25 cellular contexts compared by ENCODE assay signal in genomic region chr3:38157117-38157516, GRCh38.
"Had no signal": no experiment of that assay in that cellular context is flagged by ENCODE, and none has a peak within 500 bp of the region (broad histone marks: within the 10 kb centered on the region; RNA-seq: fewer than 3 reads in every experiment).

No MANE protein-coding gene starts in this region.

- DNase-seq: activated CD4-positive, alpha-beta memory T cell treated with anti-CD3 and anti-CD28 coated beads for 36 hours; activated CD4-positive, alpha-beta T cell treated with anti-CD3 and anti-CD28 coated beads, Interleukin-2, amount 10 ng/mL, durations not matched to agents 7 days and 5 days; activated CD8-positive, alpha-beta memory T cell treated with anti-CD3 and anti-CD28 coated beads, Interleukin-2, amount 50 U/mL, for 4 hours; activated effector memory CD4-positive, alpha-beta T cell treated with Interleukin-2 at 50 U/mL for 16 hours; activated naive CD4-positive, alpha-beta T cell treated with anti-CD3 and anti-CD28 coated beads, Interleukin-2, amount 10 ng/mL, durations not matched to agents 7 days and 5 days; activated naive CD8-positive, alpha-beta T cell treated with anti-CD3 and anti-CD28 coated beads, Interleukin-2, amount 50 U/mL, for 24 hours; activated T-cell treated with anti-CD3 and anti-CD28 coated beads for 4 hours; activated T-cell treated with anti-CD3 and anti-CD28 coated beads, Interleukin-2, amount 50 U/mL, for 4 hours; anterior cingulate cortex; Kasumi-1; KG1; MG63; MV-4-11; NCI-H1092; NCI-H1436 treated with DMSO at 0.1 percent for 48 hours; NCI-H1694 treated with DMSO at 0.1 percent for 48 hours; NCI-H524 treated with DMSO at 0.1 percent for 48 hours; SHP77 treated with DMSO at 0.1 percent for 48 hours; SK-N-SH had no signal

- H3K36me3 Mint-ChIP-seq: activated CD4-positive, alpha-beta memory T cell treated with anti-CD3 and anti-CD28 coated beads for 36 hours; activated naive CD4-positive, alpha-beta T cell treated with anti-CD3 and anti-CD28 coated beads, Interleukin-2, amount 10 ng/mL, durations not matched to agents 7 days and 5 days; activated naive CD8-positive, alpha-beta T cell; IgD-negative memory B cell had no signal

- H3K27ac Mint-ChIP-seq: activated CD4-positive, alpha-beta memory T cell treated with anti-CD3 and anti-CD28 coated beads for 36 hours; activated CD4-positive, alpha-beta T cell treated with anti-CD3 and anti-CD28 coated beads, Interleukin-2, amount 10 ng/mL, durations not matched to agents 7 days and 5 days; activated naive CD4-positive, alpha-beta T cell treated with anti-CD3 and anti-CD28 coated beads, Interleukin-2, amount 10 ng/mL, durations not matched to agents 7 days and 5 days; activated naive CD8-positive, alpha-beta T cell; activated naive CD8-positive, alpha-beta T cell treated with anti-CD3 and anti-CD28 coated beads, Interleukin-2, amount 50 U/mL, for 24 hours; IgD-negative memory B cell; T-helper 1 cell treated with Interleukin-12 subunit alpha and Interleukin-12 subunit beta and Interleukin-4 antibody, amounts not matched to agents 30 μg/mL and 1 μg/mL, for 36 hours; T-helper 2 cell treated with Interferon-gamma antibody and Interleukin-4, amounts not matched to agents 5 μg/mL and 100 μg/mL, for 36 hours had no signal

- H3K36me3 ChIP-seq: MG63, SJSA1 had no signal

- H3K9ac ChIP-seq: SK-N-SH had no signal

- FAIRE-seq: TTC549 had no signal

- H3K9me3 Mint-ChIP-seq: activated CD4-positive, alpha-beta memory T cell treated with anti-CD3 and anti-CD28 coated beads for 36 hours; activated CD4-positive, alpha-beta T cell treated with anti-CD3 and anti-CD28 coated beads, Interleukin-2, amount 10 ng/mL, durations not matched to agents 7 days and 5 days; activated naive CD4-positive, alpha-beta T cell treated with anti-CD3 and anti-CD28 coated beads, Interleukin-2, amount 10 ng/mL, durations not matched to agents 7 days and 5 days; activated naive CD8-positive, alpha-beta T cell treated with anti-CD3 and anti-CD28 coated beads, Interleukin-2, amount 50 U/mL, for 24 hours; activated T-cell treated with anti-CD3 and anti-CD28 coated beads, Interleukin-2, amount 50 U/mL, for 4 hours; IgD-negative memory B cell; T-helper 1 cell treated with Interleukin-12 subunit alpha and Interleukin-12 subunit beta and Interleukin-4 antibody, amounts not matched to agents 30 μg/mL and 1 μg/mL, for 36 hours; T-helper 2 cell treated with Interferon-gamma antibody and Interleukin-4, amounts not matched to agents 5 μg/mL and 100 μg/mL, for 36 hours had no signal

- H3K9me2 ChIP-seq: SK-N-SH had no signal

- ATAC-seq: activated naive CD8-positive, alpha-beta T cell treated with anti-CD3 and anti-CD28 coated beads, Interleukin-2, amount 50 U/mL, for 24 hours; activated T-cell treated with anti-CD3 and anti-CD28 coated beads, Interleukin-2, amount 50 U/mL, for 4 hours had no signal

- H3K27ac ChIP-seq: SJSA1 had no signal

- H3K27me3 ChIP-seq: MG63, SJSA1 had no signal

- H3K9me3 ChIP-seq: MG63, SJSA1, SK-N-SH had no signal

- H3K4me1 ChIP-seq: SJSA1 had no signal

- H3K27me3 Mint-ChIP-seq: activated CD4-positive, alpha-beta memory T cell treated with anti-CD3 and anti-CD28 coated beads for 36 hours; activated CD4-positive, alpha-beta T cell treated with anti-CD3 and anti-CD28 coated beads, Interleukin-2, amount 10 ng/mL, durations not matched to agents 7 days and 5 days; activated naive CD4-positive, alpha-beta T cell treated with anti-CD3 and anti-CD28 coated beads, Interleukin-2, amount 10 ng/mL, durations not matched to agents 7 days and 5 days; activated naive CD8-positive, alpha-beta T cell; activated naive CD8-positive, alpha-beta T cell treated with anti-CD3 and anti-CD28 coated beads, Interleukin-2, amount 50 U/mL, for 24 hours; IgD-negative memory B cell had no signal

- H3K4me3 Mint-ChIP-seq: activated CD4-positive, alpha-beta memory T cell treated with anti-CD3 and anti-CD28 coated beads for 36 hours; activated CD4-positive, alpha-beta T cell treated with anti-CD3 and anti-CD28 coated beads, Interleukin-2, amount 10 ng/mL, durations not matched to agents 7 days and 5 days; activated naive CD4-positive, alpha-beta T cell treated with anti-CD3 and anti-CD28 coated beads, Interleukin-2, amount 10 ng/mL, durations not matched to agents 7 days and 5 days; activated naive CD8-positive, alpha-beta T cell; activated naive CD8-positive, alpha-beta T cell treated with anti-CD3 and anti-CD28 coated beads, Interleukin-2, amount 50 U/mL, for 24 hours; activated T-cell treated with anti-CD3 and anti-CD28 coated beads, Interleukin-2, amount 50 U/mL, for 4 hours; IgD-negative memory B cell; T-helper 1 cell treated with Interleukin-12 subunit alpha and Interleukin-12 subunit beta and Interleukin-4 antibody, amounts not matched to agents 30 μg/mL and 1 μg/mL, for 36 hours; T-helper 2 cell treated with Interferon-gamma antibody and Interleukin-4, amounts not matched to agents 5 μg/mL and 100 μg/mL, for 36 hours had no signal

- H3K4me2 ChIP-seq: SK-N-SH had no signal

- H3K4me3 ChIP-seq: MG63, SJSA1 had no signal
